In the genomic region with DNA sequence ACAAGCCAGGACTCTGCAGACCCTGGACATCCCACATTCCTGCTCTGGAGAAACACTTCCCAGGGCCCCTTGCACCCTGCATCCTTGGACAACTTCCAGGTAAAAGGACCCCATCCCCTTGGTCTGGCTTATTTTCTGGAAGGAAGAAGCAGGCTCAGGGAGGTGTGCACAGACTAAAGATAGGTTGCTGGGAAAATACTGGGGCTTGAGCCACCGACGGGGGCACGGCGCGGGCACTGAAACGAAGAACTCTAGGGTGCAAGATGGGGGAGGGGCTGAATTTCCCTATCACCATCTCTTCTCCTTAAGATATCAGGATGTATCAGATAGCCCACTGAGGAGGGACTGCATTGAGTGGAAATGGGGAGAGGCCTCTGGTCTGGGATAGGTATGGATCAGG, we compare ENCODE assay signal across 11 cellular contexts. TPM values are rescaled to one million over a fixed set of nuclear protein-coding genes. Genes with fewer than 3 reads are reported as not detected.
DNase-seq lines count a peak whose midpoint lies in the region; ATAC-seq lines count a peak whose summit lies in the region.
"Had no signal": no experiment of that assay in that cellular context is flagged by ENCODE, and none has a peak within 500 bp of the region (broad histone marks: within the 10 kb centered on the region; RNA-seq: fewer than 3 reads in every experiment).

No MANE protein-coding gene starts in this region.

- intact Hi-C loops in activated CD4-positive, alpha-beta T cell treated with anti-CD3 and anti-CD28 coated beads for 36 hours (cut with DNase I, micrococcal nuclease), result loop anchor here (1.0 to 10.0 kb wide), 3 partner anchors 8 to 177 kb away; partner anchors contain the start of gene TOMM6 (in 1 of the 2)
- intact Hi-C loops in activated T-helper 2 cell treated with anti-CD3 and anti-CD28 coated beads, Interferon-gamma antibody, Interleukin-2, Interleukin-4, amounts not matched to agents 10 μg/mL and 5 μg/mL and 100 μg/mL, durations not matched to agents 14 hours and 24 hours and 36 hours (cut with micrococcal nuclease), result loop anchor here (5.0 to 10.0 kb wide), 3 partner anchors 74 to 388 kb away; no protein-coding TSS in a partner anchor

- H3K27ac ChIP-seq in stomach smooth muscle (ENCODE audit: low read length), result no peak overlapping the region

- H3K4me1 ChIP-seq in stomach smooth muscle (ENCODE audit: control insufficient read depth, insufficient read depth, low read length), result peaks cover 19% of the 10 kb centered on the region

- no peak for ATAC-seq in activated CD4-positive, alpha-beta T cell treated with anti-CD3 and anti-CD28 coated beads for 36 hours

- H3K4me3 Mint-ChIP-seq in activated CD4-positive, alpha-beta T cell treated with anti-CD3 and anti-CD28 coated beads for 36 hours, result peak overlapping the region; percentile 85
- H3K4me3 Mint-ChIP-seq in activated T-helper 2 cell treated with anti-CD3 and anti-CD28 coated beads, Interferon-gamma antibody, Interleukin-2, Interleukin-4, amounts not matched to agents 10 μg/mL and 5 μg/mL and 100 μg/mL, durations not matched to agents 14 hours and 24 hours and 36 hours (ENCODE audit: low read depth), result peak overlapping the region; percentile 93
- H3K4me3 Mint-ChIP-seq in immature natural killer cell, result peak overlapping the region; percentile 83 to 92 (median 87)

- peaks cover 7% of the 10 kb centered on the region for H3K27me3 Mint-ChIP-seq in activated CD4-positive, alpha-beta T cell treated with anti-CD3 and anti-CD28 coated beads for 36 hours
- peaks cover 8% of the 10 kb centered on the region for H3K27me3 Mint-ChIP-seq in activated T-helper 2 cell treated with anti-CD3 and anti-CD28 coated beads, Interferon-gamma antibody, Interleukin-2, Interleukin-4, amounts not matched to agents 10 μg/mL and 5 μg/mL and 100 μg/mL, durations not matched to agents 14 hours and 24 hours and 36 hours (ENCODE audit: low read depth)
- peaks cover 1 to 3% (median 2%) of the 10 kb centered on the region in 3 donors for H3K27me3 Mint-ChIP-seq in immature natural killer cell (ENCODE audit: low read depth in 3 of 3)

- no peaks in the 10 kb centered on the region for H3K27me3 ChIP-seq in stomach smooth muscle (ENCODE audit: control insufficient read depth in 1 of 2, insufficient read depth in 2 of 2, low read length in 2 of 2)

- peaks cover 17 to 27% of the 10 kb centered on the region in 2 donors for H3K36me3 ChIP-seq in stomach smooth muscle (ENCODE audit: control insufficient read depth in 2 of 2, insufficient read depth in 2 of 2, low read length in 2 of 2)

- H3K9me3 ChIP-seq in stomach smooth muscle (ENCODE audit: control insufficient read depth in 2 of 2, low read length in 2 of 2), result no peaks in the 10 kb centered on the region

- peaks cover 3% of the 10 kb centered on the region for H3K36me3 Mint-ChIP-seq in activated CD4-positive, alpha-beta T cell treated with anti-CD3 and anti-CD28 coated beads for 36 hours (ENCODE audit: low read depth)
- H3K36me3 Mint-ChIP-seq in activated T-helper 2 cell treated with anti-CD3 and anti-CD28 coated beads, Interferon-gamma antibody, Interleukin-2, Interleukin-4, amounts not matched to agents 10 μg/mL and 5 μg/mL and 100 μg/mL, durations not matched to agents 14 hours and 24 hours and 36 hours (ENCODE audit: low read depth), result peaks cover 9% of the 10 kb centered on the region
- H3K36me3 Mint-ChIP-seq in immature natural killer cell, result peaks cover 0 to 19% (median 12%) of the 10 kb centered on the region in 3 donors

- DNase-seq in activated CD4-positive, alpha-beta T cell treated with anti-CD3 and anti-CD28 coated beads for 36 hours, result no peak
- no peak for DNase-seq in activated CD4-positive, alpha-beta T cell treated with anti-CD3 and anti-CD28 coated beads for 4 hours
- no peak for DNase-seq in activated T-helper 2 cell treated with anti-CD3 and anti-CD28 coated beads, Interferon-gamma antibody, Interleukin-2, Interleukin-4, amounts not matched to agents 10 μg/mL and 5 μg/mL and 100 μg/mL, durations not matched to agents 14 hours and 24 hours and 36 hours (ENCODE audit: low spot score)
- DNase-seq in immature natural killer cell, result no peak
- DNase-seq in EL, result no peak
- no peak for DNase-seq in NCI-H2081 treated with DMSO at 0.1 percent for 48 hours (lab: John Stamatoyannopoulos, UW)
- no peak for DNase-seq in SHP77 (lab: John Stamatoyannopoulos, UW)

- H3K9me3 Mint-ChIP-seq in activated CD4-positive, alpha-beta T cell treated with anti-CD3 and anti-CD28 coated beads for 36 hours (ENCODE audit: low read depth), result no peaks in the 10 kb centered on the region
- no peaks in the 10 kb centered on the region for H3K9me3 Mint-ChIP-seq in activated T-helper 2 cell treated with anti-CD3 and anti-CD28 coated beads, Interferon-gamma antibody, Interleukin-2, Interleukin-4, amounts not matched to agents 10 μg/mL and 5 μg/mL and 100 μg/mL, durations not matched to agents 14 hours and 24 hours and 36 hours
- H3K9me3 Mint-ChIP-seq in immature natural killer cell, result no peaks in the 10 kb centered on the region

- peak overlapping the region in 1 of 2 donors; percentile 64 for H3K9ac ChIP-seq in stomach smooth muscle (ENCODE audit: low read length in 2 of 2)

- CTCF ChIA-PET in activated CD4-positive, alpha-beta T cell treated with anti-CD3 and anti-CD28 coated beads for 36 hours (lab: Charles Lee), result interaction anchor here (0.7 to 3.4 kb wide), 3 partner anchors 8 to 265 kb away, joined by 3 to 24 read pairs (median 4); partner anchors contain the start of gene TOMM6

- H3K4me3 ChIP-seq in stomach smooth muscle (ENCODE audit: low read length in 2 of 2), result peak overlapping the region; percentile 62 to 79

- H3K27ac Mint-ChIP-seq in activated CD4-positive, alpha-beta T cell treated with anti-CD3 and anti-CD28 coated beads for 36 hours, result peak overlapping the region; percentile 75
- peak overlapping the region; percentile 18 for H3K27ac Mint-ChIP-seq in activated T-helper 2 cell treated with anti-CD3 and anti-CD28 coated beads, Interferon-gamma antibody, Interleukin-2, Interleukin-4, amounts not matched to agents 10 μg/mL and 5 μg/mL and 100 μg/mL, durations not matched to agents 14 hours and 24 hours and 36 hours
- peak overlapping the region in 3 of 6 donors; percentile 78 to 87 (median 86) for H3K27ac Mint-ChIP-seq in immature natural killer cell

- peaks cover 18% of the 10 kb centered on the region for H3K4me1 Mint-ChIP-seq in activated CD4-positive, alpha-beta T cell treated with anti-CD3 and anti-CD28 coated beads for 36 hours
- H3K4me1 Mint-ChIP-seq in activated T-helper 2 cell treated with anti-CD3 and anti-CD28 coated beads, Interferon-gamma antibody, Interleukin-2, Interleukin-4, amounts not matched to agents 10 μg/mL and 5 μg/mL and 100 μg/mL, durations not matched to agents 14 hours and 24 hours and 36 hours (ENCODE audit: low read depth), result peaks cover 14% of the 10 kb centered on the region
- peaks cover 10 to 21% of the 10 kb centered on the region in 2 donors for H3K4me1 Mint-ChIP-seq in immature natural killer cell

- POLR2A ChIA-PET in activated CD4-positive, alpha-beta T cell treated with anti-CD3 and anti-CD28 coated beads for 36 hours (lab: Charles Lee), result no interaction called here

RNA-seq across cellular contexts. Expression of gene FRS3, which starts 0.8 kb away (rescaled TPM):
- total RNA-seq in activated CD4-positive, alpha-beta T cell treated with anti-CD3 and anti-CD28 coated beads for 36 hours, result 1 to 10 TPM; 4.8 to 5.6 TPM
- total RNA-seq in activated T-helper 2 cell treated with anti-CD3 and anti-CD28 coated beads, Interferon-gamma antibody, Interleukin-2, Interleukin-4, amounts not matched to agents 10 μg/mL and 5 μg/mL and 100 μg/mL, durations not matched to agents 14 hours and 24 hours and 36 hours, result 4.7 and 5.8 TPM in 2 replicates
- 1 to 10 TPM in 1 of 3 donors, under 1 TPM in 1, not detected in 1; 0.80 to 2.1 TPM for polyA plus RNA-seq in immature natural killer cell

RNA-seq across cellular contexts. Expression of gene PRICKLE4, which starts 1.7 kb away (rescaled TPM):
- not detected for total RNA-seq in activated CD4-positive, alpha-beta T cell treated with anti-CD3 and anti-CD28 coated beads for 36 hours
- not detected in 2 replicates for total RNA-seq in activated T-helper 2 cell treated with anti-CD3 and anti-CD28 coated beads, Interferon-gamma antibody, Interleukin-2, Interleukin-4, amounts not matched to agents 10 μg/mL and 5 μg/mL and 100 μg/mL, durations not matched to agents 14 hours and 24 hours and 36 hours
- polyA plus RNA-seq in immature natural killer cell, result not detected
- total RNA-seq: H4 had no signal

RNA-seq across cellular contexts. Expression of gene TOMM6, which starts 8.6 kb away (rescaled TPM):
- 100 to 1,000 TPM; 282 to 345 TPM for total RNA-seq in activated CD4-positive, alpha-beta T cell treated with anti-CD3 and anti-CD28 coated beads for 36 hours
- 308 and 316 TPM in 2 replicates for total RNA-seq in activated T-helper 2 cell treated with anti-CD3 and anti-CD28 coated beads, Interferon-gamma antibody, Interleukin-2, Interleukin-4, amounts not matched to agents 10 μg/mL and 5 μg/mL and 100 μg/mL, durations not matched to agents 14 hours and 24 hours and 36 hours
- 100 to 1,000 TPM; 291 to 367 (median 304) TPM for polyA plus RNA-seq in immature natural killer cell

RNA-seq across cellular contexts. Expression of gene PGC, which starts 31.7 kb away (rescaled TPM):
- not detected for total RNA-seq in activated CD4-positive, alpha-beta T cell treated with anti-CD3 and anti-CD28 coated beads for 36 hours
- not detected in 2 replicates for total RNA-seq in activated T-helper 2 cell treated with anti-CD3 and anti-CD28 coated beads, Interferon-gamma antibody, Interleukin-2, Interleukin-4, amounts not matched to agents 10 μg/mL and 5 μg/mL and 100 μg/mL, durations not matched to agents 14 hours and 24 hours and 36 hours
- not detected for polyA plus RNA-seq in immature natural killer cell
- total RNA-seq: glomerular endothelial cell; H4; T-helper 1 cell treated with Interleukin-12 subunit alpha and Interleukin-12 subunit beta and Interleukin-4 antibody, amounts not matched to agents 30 ng/mL and 1 ng/mL, for 36 hours had no signal

RNA-seq across cellular contexts. Expression of gene TFEB, which starts 43.5 kb away (rescaled TPM):
- 1 to 10 TPM; 8.5 to 9.2 TPM for total RNA-seq in activated CD4-positive, alpha-beta T cell treated with anti-CD3 and anti-CD28 coated beads for 36 hours
- 11.2 and 13.4 TPM in 2 replicates for total RNA-seq in activated T-helper 2 cell treated with anti-CD3 and anti-CD28 coated beads, Interferon-gamma antibody, Interleukin-2, Interleukin-4, amounts not matched to agents 10 μg/mL and 5 μg/mL and 100 μg/mL, durations not matched to agents 14 hours and 24 hours and 36 hours
- polyA plus RNA-seq in immature natural killer cell, result 10 to 100 TPM; 18.9 to 62.3 (median 23.9) TPM
